ENCODE assay signal across 22 cellular contexts in genomic region chr2:208415255-208415654, GRCh38. TPM values are rescaled to one million over a fixed set of nuclear protein-coding genes. Genes with fewer than 3 reads are reported as not detected.
DNase-seq lines count a peak whose midpoint lies in the region; ATAC-seq and TF ChIP-seq lines count a peak whose summit lies in the region.
"Had no signal": no experiment of that assay in that cellular context is flagged by ENCODE, and none has a peak within 500 bp of the region (broad histone marks: within the 10 kb centered on the region; RNA-seq: fewer than 3 reads in every experiment).

No MANE protein-coding gene starts in this region.

- no peaks in the 10 kb centered on the region for H3K79me2 ChIP-seq in PC-9 (ENCODE audit: low read depth)

- TF ChIP-seq CTCF in GM12865 (IDR thresholded peaks at IDR 0.05; ENCODE audit: insufficient read depth, low read depth, low read length, missing control alignments) (no peak), psoas muscle (IDR thresholded peaks at IDR 0.05) (no peak), PC-9 (conservative IDR thresholded peaks at IDR 0.05) (no peak)

- H3K27me3 ChIP-seq in psoas muscle (ENCODE audit: insufficient read depth in 3 of 3, low read length in 2 of 3) (peaks cover 0 to 1% (median 0%) of the 10 kb centered on the region in 3 donors), PC-9 (ENCODE audit: insufficient read depth, low read depth) (no peaks in the 10 kb centered on the region), H7 (ENCODE audit: control insufficient read depth, insufficient read depth, low read length) (no peaks in the 10 kb centered on the region)
- H3K27me3 ChIP-seq: suprapubic skin, vagina had no signal

- POLR2A ChIA-PET in PC-9 (lab: Charles Lee; ENCODE audit: unreplicated experiment): interaction anchor here (0.6 kb wide), 1 partner anchor 17 kb away, joined by 4 read pairs; no protein-coding TSS in a partner anchor

- BruUV-seq in PC-9 (replicated peaks; lab: Mats Ljungman, UMichigan): no TSS peak

- WGBS in psoas muscle, 3 donors: 82 to 87% (median 84%) methylated on average over 4 of the region's 4 CpGs

- H3K27ac ChIP-seq in psoas muscle (no peak overlapping the region), PC-9 (no peak overlapping the region)
- H3K27ac ChIP-seq: suprapubic skin, vagina had no signal

- no peaks in the 10 kb centered on the region for H3K4me1 ChIP-seq in psoas muscle
- no peaks in the 10 kb centered on the region for H3K4me1 ChIP-seq in PC-9 (replicated peaks; ENCODE audit: insufficient read depth)
- H3K4me1 ChIP-seq: suprapubic skin, vagina had no signal

- H2AFZ ChIP-seq in PC-9: no peak overlapping the region

- H3K4me3 ChIP-seq in GM12865 (ENCODE audit: low read depth, low read length) (no peak overlapping the region), psoas muscle (no peak overlapping the region), PC-9 (no peak overlapping the region), H7 (ENCODE audit: insufficient read depth, low read depth, low read length) (no peak overlapping the region)
- H3K4me3 ChIP-seq: suprapubic skin, vagina had no signal

- no peaks in the 10 kb centered on the region for H3K9me3 ChIP-seq in psoas muscle
- H3K9me3 ChIP-seq in PC-9 (ENCODE audit: insufficient read depth, low read depth): no peaks in the 10 kb centered on the region
- H3K9me3 ChIP-seq: suprapubic skin, vagina had no signal

- H3K4me2 ChIP-seq in PC-9: no peak overlapping the region

- peak; percentile 45 for DNase-seq in GM12865 (ENCODE audit: low read depth)
- no peak for DNase-seq in psoas muscle
- DNase-seq in PC-9: no peak
- no peak for DNase-seq in NCI-H128 (lab: John Stamatoyannopoulos, UW; ENCODE audit: unreplicated experiment)
- no peak for DNase-seq in H7
- DNase-seq: activated effector memory CD4-positive, alpha-beta T cell treated with anti-CD3 and anti-CD28 coated beads, Interleukin-2, amount 50 U/mL, for 16 hours; Calu3; dermis blood vessel endothelial cell; HFFc6; hypothalamus; Karpas-422; NCI-H1048; NCI-H524 treated with DMSO at 0.1 percent for 48 hours; retina had no signal

- no peaks in the 10 kb centered on the region for H4K20me1 ChIP-seq in PC-9 (ENCODE audit: insufficient read depth)

- CTCF ChIA-PET in PC-9 (lab: Charles Lee): no interaction called here

- ATAC-seq in GM18907 (IDR thresholded peaks at IDR 0.05; ENCODE audit: unreplicated experiment) (peak; percentile 58), HG02610 (IDR thresholded peaks at IDR 0.05; ENCODE audit: unreplicated experiment) (peak; percentile 59), HG03280 (IDR thresholded peaks at IDR 0.05; ENCODE audit: unreplicated experiment) (peak; percentile 65), psoas muscle (no peak)

- no peaks in the 10 kb centered on the region for H3K9me2 ChIP-seq in PC-9 (ENCODE audit: insufficient read depth)

- no peaks in the 10 kb centered on the region for H3K36me3 ChIP-seq in psoas muscle (ENCODE audit: insufficient read depth in 1 of 2, low read depth in 1 of 2)
- no peaks in the 10 kb centered on the region for H3K36me3 ChIP-seq in PC-9 (ENCODE audit: low read depth)
- H3K36me3 ChIP-seq in H7 (replicated peaks; ENCODE audit: control insufficient read depth, insufficient read depth, low read length): no peaks in the 10 kb centered on the region
- H3K36me3 ChIP-seq: suprapubic skin, vagina had no signal

- H3F3A ChIP-seq in PC-9 (ENCODE audit: insufficient read depth, low read depth): no peaks in the 10 kb centered on the region

- intact Hi-C loops in psoas muscle (cut with DNase I): no loop called here
- intact Hi-C loops in PC-9 (cut with micrococcal nuclease; ENCODE audit: unreplicated experiment): no loop called here

RNA-seq across cellular contexts. Expression of gene PTH2R, which starts 8.7 kb away (rescaled TPM):
- total RNA-seq in psoas muscle (under 1 TPM in 1 of 4 donors, not detected in 3; 0.08 TPM), PC-9 (2021) (not detected in 2 replicates)
- polyA plus RNA-seq in psoas muscle: under 1 TPM in 1 of 3 donors, not detected in 2; 0.01 TPM
- 0.03 and 0.15 TPM in 2 replicates for total RNA-seq in H7 (2014; rRNA removed; shearing (Covaris generic))
- total RNA-seq: Calu3, dermis blood vessel endothelial cell, HFFc6, lung microvascular endothelial cell, vagina had no signal
- polyA plus RNA-seq: BJ, keratinocyte had no signal

Comparison
In these comparisons a context has a peak if more than half of its experiments do, and no peak if none do; other contexts are left out.
1. ATAC-seq: peak in GM18907 (single experiment), HG02610 (single experiment) and HG03280 (single experiment); none in psoas muscle (0 of 4).